9 cellular contexts compared by ENCODE assay signal in genomic region chr6:35260642-35261570, GRCh38. TPM values are rescaled to one million over a fixed set of nuclear protein-coding genes. Genes with fewer than 3 reads are reported as not detected.
DNase-seq lines count a peak whose midpoint lies in the region; ATAC-seq and TF ChIP-seq lines count a peak whose summit lies in the region.
"Had no signal": no experiment of that assay in that cellular context is flagged by ENCODE, and none has a peak within 500 bp of the region (broad histone marks: within the 10 kb centered on the region; RNA-seq: fewer than 3 reads in every experiment).

No MANE protein-coding gene starts in this region.

- no peak overlapping the region for H2AFZ ChIP-seq in MM.1S (ENCODE audit: low read length)

- peaks cover 59% of the 10 kb centered on the region for H3K4me1 Mint-ChIP-seq in nephron progenitor cell

- TF ChIP-seq CTCF in MM.1S (IDR thresholded peaks at IDR 0.05; ENCODE audit: low read length) (no peak), nephron progenitor cell (IDR thresholded peaks at IDR 0.05) (no peak), foreskin keratinocyte (conservative IDR thresholded peaks at IDR 0.05) (no peak)

- H3K4me3 ChIP-seq in BLaER1 treated with 17β-estradiol and CSF1 and Interleukin-3, amounts not matched to agents 10 nM and 100 nM: peak overlapping the region; percentile 65 to 93 (median 80); a peak in 19 of 20 replicates
- peak overlapping the region; percentile 83; the same call in 1 of the 2 replicates for H3K4me3 ChIP-seq in MM.1S (ENCODE audit: low read length)

- peaks cover 31% of the 10 kb centered on the region for H3K79me2 ChIP-seq in MM.1S (ENCODE audit: low read length)

- H4K20me1 ChIP-seq in BLaER1 treated with 17β-estradiol and CSF1 and Interleukin-3, amounts not matched to agents 10 nM and 100 nM: peaks cover 0 to 9% (median 3%) of the 10 kb centered on the region in 11 experiments; a peak in 6 of 22 replicates
- no peaks in the 10 kb centered on the region for H4K20me1 ChIP-seq in MM.1S (ENCODE audit: insufficient read depth, low read length)

- DNase-seq in MM.1S (no peak), nephron progenitor cell (no peak), putamen (ENCODE audit: low spot score) (no peak), C1 segment of cervical spinal cord (lab: John Stamatoyannopoulos, UW) (no peak), foreskin keratinocyte (no peak)
- no peak for DNase-seq in stimulated activated CD4-positive, alpha-beta T cell treated with anti-CD3 and anti-CD28 coated beads, Interleukin-15, amount 100 ng/mL, for 24 hours

- H3K27ac Mint-ChIP-seq in nephron progenitor cell: peak overlapping the region; percentile 50

- H3K9me3 ChIP-seq in BLaER1 treated with 17β-estradiol and CSF1 and Interleukin-3, amounts not matched to agents 10 nM and 100 nM (replicated peaks in 1 of 11): no peaks in the 10 kb centered on the region
- no peaks in the 10 kb centered on the region for H3K9me3 ChIP-seq in MM.1S (replicated peaks; ENCODE audit: insufficient read depth, low read length)

- H3K9me2 ChIP-seq in MM.1S (replicated peaks; ENCODE audit: insufficient read depth, low read length): no peaks in the 10 kb centered on the region

- H3K4me3 Mint-ChIP-seq in nephron progenitor cell: peak overlapping the region; percentile 92

- peaks cover 44 to 61% (median 52%) of the 10 kb centered on the region in 10 experiments for H3K4me1 ChIP-seq in BLaER1 treated with 17β-estradiol and CSF1 and Interleukin-3, amounts not matched to agents 10 nM and 100 nM
- H3K4me1 ChIP-seq in MM.1S (ENCODE audit: low read length) (peaks cover 18% of the 10 kb centered on the region), foreskin keratinocyte (peaks cover 12% of the 10 kb centered on the region)

- ATAC-seq in foreskin keratinocyte: no peak

- no peaks in the 10 kb centered on the region for H3K27me3 Mint-ChIP-seq in nephron progenitor cell (ENCODE audit: low read depth, poor library complexity)

- H3K27me3 ChIP-seq in BLaER1 treated with 17β-estradiol and CSF1 and Interleukin-3, amounts not matched to agents 10 nM and 100 nM: no peaks in the 10 kb centered on the region
- H3K27me3 ChIP-seq in MM.1S (replicated peaks; ENCODE audit: insufficient read depth, low read length) (no peaks in the 10 kb centered on the region), foreskin keratinocyte (no peaks in the 10 kb centered on the region)

- 0 out of 22 replicates have a peak, but pooled peaks cover 0 to 3% (median 0%) of the 10 kb centered on the region in 11 experiments for H3K36me3 ChIP-seq in BLaER1 treated with 17β-estradiol and CSF1 and Interleukin-3, amounts not matched to agents 10 nM and 100 nM
- H3K36me3 ChIP-seq in MM.1S (replicated peaks; ENCODE audit: insufficient read depth, low read length): no peaks in the 10 kb centered on the region

- peak overlapping the region in 9 of 11 experiments; percentile 94 to 99 (median 97); a peak in 15 of 22 replicates for H3K27ac ChIP-seq in BLaER1 treated with 17β-estradiol and CSF1 and Interleukin-3, amounts not matched to agents 10 nM and 100 nM
- peak overlapping the region; percentile 70; the same call in 1 of the 2 replicates for H3K27ac ChIP-seq in MM.1S (ENCODE audit: low read length)
- H3K27ac ChIP-seq in cingulate gyrus (ENCODE audit: low read depth, low read length): peak overlapping the region; percentile 88
- H3K27ac ChIP-seq in foreskin keratinocyte: no peak overlapping the region

- H3K36me3 Mint-ChIP-seq in nephron progenitor cell (ENCODE audit: low read depth): peaks cover 5% of the 10 kb centered on the region

- no peaks in the 10 kb centered on the region for H3K9me3 Mint-ChIP-seq in nephron progenitor cell

- H3F3A ChIP-seq in MM.1S (ENCODE audit: insufficient read depth, low read length): peaks cover 16% of the 10 kb centered on the region

- peak overlapping the region; percentile 85 to 98 (median 93) for H3K4me2 ChIP-seq in BLaER1 treated with 17β-estradiol and CSF1 and Interleukin-3, amounts not matched to agents 10 nM and 100 nM
- peak overlapping the region; percentile 92 for H3K4me2 ChIP-seq in MM.1S (ENCODE audit: low read depth, low read length)

- H3K9ac ChIP-seq in BLaER1 treated with 17β-estradiol and CSF1 and Interleukin-3, amounts not matched to agents 10 nM and 100 nM: peak overlapping the region; percentile 92 to 98 (median 97)
- peak overlapping the region; percentile 95; the same call in 1 of the 2 replicates for H3K9ac ChIP-seq in MM.1S (ENCODE audit: low read length)

RNA-seq across cellular contexts. Expression of gene ZNF76, which starts 1.4 kb away (rescaled TPM):
- total RNA-seq in foreskin keratinocyte: 10.2 and 11.9 TPM in 2 replicates
- polyA plus RNA-seq in foreskin keratinocyte: 9.2 and 9.3 TPM in 2 replicates

RNA-seq across cellular contexts. Expression of gene DEF6, which starts 36.7 kb away (rescaled TPM):
- 25.6 and 28.7 TPM in 2 replicates for total RNA-seq in foreskin keratinocyte
- polyA plus RNA-seq in foreskin keratinocyte: 26.2 and 26.4 TPM in 2 replicates

RNA-seq across cellular contexts. Expression of gene SCUBE3, which starts 47.1 kb away (rescaled TPM):
- 0.03 TPM in 1 of 2 replicates, not detected in the other for total RNA-seq in foreskin keratinocyte
- under 0.01 and 0.01 TPM in 2 replicates for polyA plus RNA-seq in foreskin keratinocyte
- total RNA-seq: T-helper 1 cell treated with Interleukin-12 subunit alpha and Interleukin-12 subunit beta and Interleukin-4 antibody, amounts not matched to agents 30 ng/mL and 1 ng/mL, for 36 hours had no signal
